ENCODE assay signal across 11 cellular contexts in the genomic region with DNA sequence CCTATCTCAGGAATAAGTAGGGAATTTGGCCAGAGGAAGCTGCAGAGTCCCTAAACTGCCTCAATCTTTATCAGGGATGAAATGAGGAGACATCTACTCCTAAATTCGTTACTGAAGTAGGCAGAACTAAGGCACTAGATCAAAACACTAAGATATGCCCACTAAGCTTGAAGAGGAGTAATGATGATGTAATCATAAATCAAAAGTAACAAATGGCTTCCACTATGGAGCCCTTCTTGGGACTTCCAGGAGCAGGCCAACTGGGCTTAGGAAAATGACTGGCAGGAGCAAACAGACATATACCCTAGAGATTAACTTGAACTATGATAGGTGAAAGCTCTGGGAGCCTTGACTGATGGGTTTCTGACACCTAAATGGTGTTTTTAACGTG. TPM values are rescaled to one million over a fixed set of nuclear protein-coding genes. Genes with fewer than 3 reads are reported as not detected.
A peak's percentile ranks its signal among the peaks of the same experiment; 100 is the strongest.
DNase-seq lines count a peak whose midpoint lies in the region; ATAC-seq and TF ChIP-seq lines count a peak whose summit lies in the region.
"Had no signal": no experiment of that assay in that cellular context is flagged by ENCODE, and none has a peak within 500 bp of the region (broad histone marks: within the 10 kb centered on the region; RNA-seq: fewer than 3 reads in every experiment).

No MANE protein-coding gene starts in this region.

- H3K4me3 ChIP-seq in BLaER1 (no peak overlapping the region), lower lobe of right lung (no peak overlapping the region), BE2C (ENCODE audit: low read depth, low read length) (no peak overlapping the region)

- H3K4me2 ChIP-seq in BLaER1 = peak overlapping the region; percentile 77; the same call in 1 of the 2 replicates

- no peak for ATAC-seq in lower lobe of right lung
- ATAC-seq in HG02588 (IDR thresholded peaks at IDR 0.05; ENCODE audit: unreplicated experiment) = no peak
- no peak for ATAC-seq in activated CD4-positive, CD25-positive, alpha-beta regulatory T cell treated with anti-CD3 and anti-CD28 coated beads, Interleukin-2, amount 50 U/mL, for 24 hours

- TF ChIP-seq CTCF in lower lobe of right lung (IDR thresholded peaks at IDR 0.05) = no peak
- no peak for TF ChIP-seq CTCF in BE2C (IDR thresholded peaks at IDR 0.05; ENCODE audit: low read depth, low read length)

- peaks cover 50% of the 10 kb centered on the region for H3K36me3 ChIP-seq in BLaER1
- peaks cover 61% of the 10 kb centered on the region for H3K36me3 ChIP-seq in lower lobe of right lung
- H3K36me3 ChIP-seq in BE2C = peaks cover 39% of the 10 kb centered on the region

- DNase-seq in OCI-M1 (lab: John Stamatoyannopoulos, UW) (peak; percentile 49), lower lobe of right lung (no peak), BE2C (no peak)
- DNase-seq: activated CD4-positive, alpha-beta T cell treated with anti-CD3 and anti-CD28 coated beads, Interleukin-2, amount 10 ng/mL, durations not matched to agents 7 days and 5 days; activated T-cell treated with anti-CD3 and anti-CD28 coated beads, Interleukin-2, amount 50 U/mL, for 72 hours; adrenal gland; NCI-H774; SHP77 treated with DMSO at 0.1 percent for 48 hours had no signal

- H3K27me3 ChIP-seq in BLaER1 = no peaks in the 10 kb centered on the region
- H3K27me3 ChIP-seq in lower lobe of right lung (ENCODE audit: low read depth) = no peaks in the 10 kb centered on the region
- H3K27me3 ChIP-seq in BE2C = no peaks in the 10 kb centered on the region
- H3K27me3 ChIP-seq: adrenal gland had no signal

- H3K4me1 ChIP-seq in BLaER1 (peaks cover 15% of the 10 kb centered on the region), lower lobe of right lung (peaks cover 13% of the 10 kb centered on the region), BE2C (no peaks in the 10 kb centered on the region; the same call in 1 of the 2 replicates)

- H3K27ac ChIP-seq in BLaER1 (no peak overlapping the region), lower lobe of right lung (peak overlapping the region; percentile 80)

- H3K9me3 ChIP-seq in BLaER1 = peaks cover 16% of the 10 kb centered on the region
- no peaks in the 10 kb centered on the region for H3K9me3 ChIP-seq in lower lobe of right lung
- H3K9me3 ChIP-seq in BE2C = no peaks in the 10 kb centered on the region
- H3K9me3 ChIP-seq: adrenal gland had no signal

- intact Hi-C loops in lower lobe of right lung (cut with DNase I) = no loop called here

- H4K20me1 ChIP-seq in BLaER1 = no peaks in the 10 kb centered on the region

- H3K9ac ChIP-seq in BLaER1 = no peak overlapping the region

RNA-seq across cellular contexts. Expression of gene ZSCAN12, which starts 15.4 kb away (rescaled TPM):
- total RNA-seq in lower lobe of right lung = 5.5 TPM
- 5.7 TPM for polyA plus RNA-seq in BE2C (2012; ENCODE audit: insufficient read depth, insufficient read length, low read depth)

RNA-seq across cellular contexts. Expression of gene ZKSCAN3, which starts 34.4 kb away (rescaled TPM):
- 8.8 TPM for total RNA-seq in lower lobe of right lung
- polyA plus RNA-seq in BE2C (2012; ENCODE audit: insufficient read depth, insufficient read length, low read depth) = 0.83 TPM

RNA-seq across cellular contexts. Expression of gene ZSCAN31, which starts 48.2 kb away (rescaled TPM):
- total RNA-seq in lower lobe of right lung = 15.7 TPM
- polyA plus RNA-seq in BE2C (2012; ENCODE audit: insufficient read depth, insufficient read length, low read depth) = 3.4 TPM

RNA-seq across cellular contexts. Expression of gene ZSCAN23, which starts 59.2 kb away (rescaled TPM):
- total RNA-seq in lower lobe of right lung = 1.7 TPM
- 3.9 TPM for polyA plus RNA-seq in BE2C (2012; ENCODE audit: insufficient read depth, insufficient read length, low read depth)
